In genomic region chr22:31093956-31094622, GRCh38 we compare ENCODE assay signal across 18 cellular contexts. TPM values are rescaled to one million over a fixed set of nuclear protein-coding genes. Genes with fewer than 3 reads are reported as not detected.
A peak's percentile ranks its signal among the peaks of the same experiment; 100 is the strongest.
DNase-seq lines count a peak whose midpoint lies in the region; ATAC-seq and TF ChIP-seq lines count a peak whose summit lies in the region.
"Had no signal": no experiment of that assay in that cellular context is flagged by ENCODE, and none has a peak within 500 bp of the region (broad histone marks: within the 10 kb centered on the region; RNA-seq: fewer than 3 reads in every experiment).

No MANE protein-coding gene starts in this region.

- H3K36me3 ChIP-seq in psoas muscle (ENCODE audit: insufficient read depth in 1 of 2, low read depth in 1 of 2), result peaks cover 0 to 84% of the 10 kb centered on the region in 2 donors
- peaks cover 7% of the 10 kb centered on the region for H3K36me3 ChIP-seq in breast epithelium

- H3K4me1 ChIP-seq in psoas muscle (peaks cover 48% of the 10 kb centered on the region), breast epithelium (no peaks in the 10 kb centered on the region)

- peak overlapping the region; percentile 77 for H3K4me3 ChIP-seq in psoas muscle
- H3K4me3 ChIP-seq in breast epithelium, result no peak overlapping the region
- H3K4me3 ChIP-seq: GM12878, GM23338, MG63 had no signal

- peak; percentile 78 for ATAC-seq in Right ventricle myocardium superior (ENCODE audit: poor library complexity)
- ATAC-seq in psoas muscle, result peak; percentile 67 to 87 (median 72)
- no peak for ATAC-seq in GM18517 (IDR thresholded peaks at IDR 0.05; ENCODE audit: unreplicated experiment)
- ATAC-seq in HG02870 (IDR thresholded peaks at IDR 0.05; ENCODE audit: unreplicated experiment), result no peak
- ATAC-seq: GM12878, GM23338, natural killer cell, Panc1 had no signal

- POLR2A ChIA-PET in RWPE1 (lab: Yijun Ruan, JAX; ENCODE audit: low non-redundant PET), result no interaction called here

- no peak for TF ChIP-seq POLR2A in breast epithelium (IDR thresholded peaks at IDR 0.05)

- CTCF ChIA-PET in RWPE1 (lab: Yijun Ruan, JAX), result interaction anchor here (0.8 to 1.1 kb wide), 2 partner anchors 9 to 33 kb away, joined by 4 to 7 read pairs; no protein-coding TSS in a partner anchor

- H3K9me3 ChIP-seq in psoas muscle (no peaks in the 10 kb centered on the region), breast epithelium (no peaks in the 10 kb centered on the region)
- H3K9me3 ChIP-seq: MG63 had no signal

- intact Hi-C loops in Right ventricle myocardium superior (cut with DNase I) (no loop called here), psoas muscle (cut with DNase I) (loop anchor here in 1 of 2 donors (5.0 kb wide), 1 partner anchor 138 kb away; no protein-coding TSS in a partner anchor), breast epithelium (cut with DNase I; ENCODE audit: low total_unique reads) (no loop called here)

- TF ChIP-seq CTCF in RWPE1 (conservative IDR thresholded peaks at IDR 0.05; ENCODE audit: low read depth), result no peak
- no peak for TF ChIP-seq CTCF in psoas muscle (IDR thresholded peaks at IDR 0.05)
- TF ChIP-seq CTCF in breast epithelium (IDR thresholded peaks at IDR 0.05), result no peak

- no peaks in the 10 kb centered on the region for H3K27me3 ChIP-seq in psoas muscle (ENCODE audit: insufficient read depth in 3 of 3, low read length in 2 of 3)
- H3K27me3 ChIP-seq in breast epithelium, result no peaks in the 10 kb centered on the region
- H3K27me3 ChIP-seq: MG63 had no signal

- WGBS in psoas muscle, 3 donors, result 23 to 24% (median 24%) methylated on average over 4 to 5 of the region's 5 CpGs

- 0 out of 2 replicates have a peak overlapping the region, but pooled peaks have one; percentile 16 for H3K27ac ChIP-seq in RWPE1
- peak overlapping the region; percentile 94 for H3K27ac ChIP-seq in psoas muscle
- no peak overlapping the region for H3K27ac ChIP-seq in breast epithelium

- DNase-seq in DMS 273 (lab: John Stamatoyannopoulos, UW; ENCODE audit: unreplicated experiment) (peak; percentile 94), RWPE1 (ENCODE audit: low spot score) (no peak), Right ventricle myocardium superior (peak; percentile 84), psoas muscle (peak; percentile 54 to 81), dermis blood vessel endothelial cell (no peak), breast epithelium (ENCODE audit: low spot score in 2 of 2) (no peak)
- DNase-seq: activated naive CD4-positive, alpha-beta T cell treated with anti-CD3 and anti-CD28 coated beads for 36 hours; DMS79 treated with DMSO at 0.1 percent for 48 hours; kidney; MG63; natural killer cell; NCI-H226; T-helper 9 cell had no signal

RNA-seq across cellular contexts. Expression of gene SMTN, which starts 13.0 kb away (rescaled TPM):
- total RNA-seq in Right ventricle myocardium superior, result 256 TPM
- total RNA-seq in psoas muscle, result 10 to 100 TPM; 33.6 to 79.3 (median 66.5) TPM
- 10 to 100 TPM; 23.0 to 43.4 (median 36.5) TPM for polyA plus RNA-seq in psoas muscle
- total RNA-seq in dermis blood vessel endothelial cell, result 269 and 319 TPM in 2 replicates
- total RNA-seq in breast epithelium, result 10 to 100 TPM; 13.9 to 54.1 (median 41.6) TPM

RNA-seq across cellular contexts. Expression of gene SELENOM, which starts 13.3 kb away (rescaled TPM):
- total RNA-seq in Right ventricle myocardium superior, result 43.4 TPM
- 10 to 100 TPM; 45.4 to 68.2 (median 52.3) TPM for total RNA-seq in psoas muscle
- 10 to 100 TPM; 23.6 to 64.3 (median 44.0) TPM for polyA plus RNA-seq in psoas muscle
- total RNA-seq in dermis blood vessel endothelial cell, result 18.7 and 33.7 TPM in 2 replicates
- 100 to 1,000 TPM; 297 to 485 (median 411) TPM for total RNA-seq in breast epithelium

RNA-seq across cellular contexts. Expression of gene INPP5J, which starts 28.7 kb away (rescaled TPM):
- total RNA-seq in Right ventricle myocardium superior (15.4 TPM), psoas muscle (1 to 10 TPM; 1.3 to 4.4 (median 2.5) TPM), dermis blood vessel endothelial cell (0.33 TPM in 1 of 2 replicates, not detected in the other), breast epithelium (10 to 100 TPM in 1 of 3 donors, 1 to 10 TPM in 1, not detected in 1; 7.5 to 15.2 TPM)
- polyA plus RNA-seq in psoas muscle, result under 1 TPM; 0.14 to 0.65 (median 0.36) TPM
- total RNA-seq: natural killer cell had no signal

RNA-seq across cellular contexts. Expression of gene PLA2G3, which starts 46.2 kb away (rescaled TPM):
- total RNA-seq in Right ventricle myocardium superior (not detected), psoas muscle (not detected), dermis blood vessel endothelial cell (not detected in 2 replicates), breast epithelium (not detected)
- polyA plus RNA-seq in psoas muscle, result not detected
- total RNA-seq: activated naive CD4-positive, alpha-beta T cell treated with anti-CD3 and anti-CD28 coated beads for 36 hours; GM12878; kidney; natural killer cell had no signal

Comparison
In these comparisons a context has a peak if more than half of its experiments do, and no peak if none do; other contexts are left out.
1. DNase-seq: peak in DMS 273 (single experiment), Right ventricle myocardium superior (single experiment) and psoas muscle (2 of 2); none in RWPE1 (single experiment), dermis blood vessel endothelial cell (single experiment) and breast epithelium (0 of 2).
2. H3K27ac ChIP-seq: peak in RWPE1 (single experiment) and psoas muscle (single experiment); none in breast epithelium (0 of 2).
3. ATAC-seq: peak in Right ventricle myocardium superior (single experiment) and psoas muscle (4 of 4); none in GM18517 (single experiment) and HG02870 (single experiment).